ENCODE assay signal across 28 cellular contexts in the genomic region with DNA sequence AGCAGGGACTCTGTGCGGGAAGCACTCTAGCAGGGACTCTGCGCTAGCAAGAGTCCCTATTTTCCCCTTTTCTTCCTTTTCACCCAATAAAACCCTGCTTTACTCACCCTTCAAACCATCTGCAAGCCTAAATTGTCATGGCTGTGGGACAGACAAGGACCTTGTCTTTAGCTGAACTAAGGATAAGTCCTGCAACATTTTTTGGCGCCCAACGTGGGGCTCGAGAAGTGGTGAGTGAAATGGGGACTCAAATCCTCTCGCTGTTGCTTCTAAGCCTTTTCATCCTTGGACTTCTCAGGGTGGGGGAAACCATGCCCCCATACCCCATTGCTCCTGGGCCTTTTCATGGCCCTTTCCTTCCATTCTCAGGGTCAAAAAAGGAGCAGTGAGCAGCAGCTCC. TPM values are rescaled to one million over a fixed set of nuclear protein-coding genes. Genes with fewer than 3 reads are reported as not detected.
A peak's percentile ranks its signal among the peaks of the same experiment; 100 is the strongest.
DNase-seq lines count a peak whose midpoint lies in the region; ATAC-seq, FAIRE-seq and TF ChIP-seq lines count a peak whose summit lies in the region.
"Had no signal": no experiment of that assay in that cellular context is flagged by ENCODE, and none has a peak within 500 bp of the region (broad histone marks: within the 10 kb centered on the region; RNA-seq: fewer than 3 reads in every experiment).

No MANE protein-coding gene starts in this region.

- H3K4me1 ChIP-seq in astrocyte (ENCODE audit: insufficient read depth, low read length), result no peaks in the 10 kb centered on the region
- H3K4me1 ChIP-seq in neural progenitor cell, result no peaks in the 10 kb centered on the region
- H3K4me1 ChIP-seq: BE2C, HAP-1, lower lobe of right lung, suprapubic skin had no signal

- H2AFZ ChIP-seq in astrocyte (ENCODE audit: low read depth, low read length), result no peak overlapping the region
- H2AFZ ChIP-seq in neural progenitor cell (replicated peaks), result no peak overlapping the region

- no peaks in the 10 kb centered on the region for H3K27me3 ChIP-seq in astrocyte (ENCODE audit: insufficient read depth, low read length)
- no peaks in the 10 kb centered on the region for H3K27me3 ChIP-seq in neural progenitor cell
- H3K27me3 ChIP-seq: BE2C, suprapubic skin had no signal

- no peak overlapping the region for H3K9ac ChIP-seq in astrocyte (ENCODE audit: low read length)
- H3K9ac ChIP-seq in neural progenitor cell, result no peak overlapping the region

- peaks cover 30% of the 10 kb centered on the region for H3K9me3 Mint-ChIP-seq in activated CD4-positive, alpha-beta T cell treated with anti-CD3 and anti-CD28 coated beads for 36 hours (ENCODE audit: low read depth)
- H3K9me3 Mint-ChIP-seq in astrocyte (ENCODE audit: unreplicated experiment) (peaks cover 19% of the 10 kb centered on the region), neural progenitor cell (peaks cover 28% of the 10 kb centered on the region)

- H3K27ac ChIP-seq in astrocyte (ENCODE audit: low read depth, low read length) (no peak overlapping the region), neural progenitor cell (no peak overlapping the region)
- H3K27ac ChIP-seq: lower lobe of right lung, suprapubic skin had no signal

- no peak overlapping the region for H3K4me3 Mint-ChIP-seq in activated CD4-positive, alpha-beta T cell treated with anti-CD3 and anti-CD28 coated beads for 36 hours
- H3K4me3 Mint-ChIP-seq in astrocyte (ENCODE audit: unreplicated experiment), result no peak overlapping the region
- H3K4me3 Mint-ChIP-seq in neural progenitor cell, result no peak overlapping the region
- H3K4me3 Mint-ChIP-seq: activated B cell treated with CpG ODN at 0.5 μM for 24 hours; immature natural killer cell; naive thymus-derived CD4-positive, alpha-beta T cell; T-helper 1 cell treated with Interleukin-12 subunit alpha and Interleukin-12 subunit beta and Interleukin-4 antibody, amounts not matched to agents 30 μg/mL and 1 μg/mL, for 36 hours had no signal

- no peaks in the 10 kb centered on the region for H3K79me2 ChIP-seq in astrocyte (ENCODE audit: insufficient read depth, low read length)
- no peaks in the 10 kb centered on the region for H3K79me2 ChIP-seq in neural progenitor cell (ENCODE audit: low read depth)

- POLR2A ChIA-PET in activated CD4-positive, alpha-beta T cell treated with anti-CD3 and anti-CD28 coated beads for 36 hours (lab: Charles Lee), result no interaction called here

- H3K9me3 ChIP-seq in astrocyte (ENCODE audit: insufficient read depth, low read depth, low read length), result peaks cover 17% of the 10 kb centered on the region
- peaks cover 22% of the 10 kb centered on the region for H3K9me3 ChIP-seq in neural progenitor cell (ENCODE audit: low read depth)
- H3K9me3 ChIP-seq: BE2C, HAP-1 had no signal

- H3K36me3 Mint-ChIP-seq in activated CD4-positive, alpha-beta T cell treated with anti-CD3 and anti-CD28 coated beads for 36 hours (ENCODE audit: low read depth), result no peaks in the 10 kb centered on the region
- H3K36me3 Mint-ChIP-seq in astrocyte (ENCODE audit: low read depth, unreplicated experiment) (no peaks in the 10 kb centered on the region), neural progenitor cell (peaks cover 3% of the 10 kb centered on the region)

- H3K36me3 ChIP-seq in astrocyte (ENCODE audit: insufficient read depth, low read length), result no peaks in the 10 kb centered on the region
- no peaks in the 10 kb centered on the region for H3K36me3 ChIP-seq in neural progenitor cell
- H3K36me3 ChIP-seq: BE2C, HAP-1, lower lobe of right lung, suprapubic skin had no signal

- no peak for ATAC-seq in activated CD4-positive, alpha-beta T cell treated with anti-CD3 and anti-CD28 coated beads for 36 hours
- ATAC-seq: lower lobe of right lung; naive thymus-derived CD4-positive, alpha-beta T cell had no signal

- no peak for FAIRE-seq in astrocyte (lab: Jason Lieb, UNC)
- FAIRE-seq: D721Med, G401.6 had no signal

- peak; percentile 4 for DNase-seq in activated CD4-positive, alpha-beta T cell treated with anti-CD3 and anti-CD28 coated beads for 36 hours
- no peak for DNase-seq in activated CD4-positive, alpha-beta T cell treated with anti-CD3 and anti-CD28 coated beads, Interleukin-2, amount 50 U/mL, for 4 hours
- DNase-seq in astrocyte (ENCODE audit: low read depth) (peak; percentile 6), fibroblast of peridontal ligament (ENCODE audit: extremely low read depth) (peak; percentile 1), neural progenitor cell (ENCODE audit: low spot score) (peak; percentile 45), NCI-H345 treated with DMSO at 0.1 percent for 48 hours (lab: John Stamatoyannopoulos, UW; ENCODE audit: unreplicated experiment) (no peak), NCI-H510A treated with DMSO at 0.1 percent for 48 hours (lab: John Stamatoyannopoulos, UW) (no peak), COLO829 (ENCODE audit: low spot score) (no peak)
- DNase-seq: 8988T; activated B cell treated with CpG ODN at 0.5 μM for 24 hours; activated effector memory CD4-positive, alpha-beta T cell treated with Interleukin-2 at 50 U/mL for 16 hours; amniotic stem cell; BE2C; immature natural killer cell; lower lobe of right lung; naive thymus-derived CD4-positive, alpha-beta T cell; NCI-H2029; NCI-H524 treated with DMSO at 0.1 percent for 48 hours; SIG-M5; stimulated activated CD4-positive, alpha-beta T cell treated with anti-CD3 and anti-CD28 coated beads, Interleukin-4, amount 100 ng/mL, for 4 hours had no signal

- H3K4me1 Mint-ChIP-seq in activated CD4-positive, alpha-beta T cell treated with anti-CD3 and anti-CD28 coated beads for 36 hours, result no peaks in the 10 kb centered on the region
- H3K4me1 Mint-ChIP-seq in astrocyte (ENCODE audit: low read depth, unreplicated experiment) (no peaks in the 10 kb centered on the region), neural progenitor cell (no peaks in the 10 kb centered on the region)
- H3K4me1 Mint-ChIP-seq: activated B cell treated with CpG ODN at 0.5 μM for 24 hours; immature natural killer cell; naive thymus-derived CD4-positive, alpha-beta T cell had no signal

- TF ChIP-seq CTCF in astrocyte (IDR thresholded peaks at IDR 0.05; ENCODE audit: insufficient read depth, low read depth, low read length) (no peak), neural progenitor cell (IDR thresholded peaks at IDR 0.05) (no peak)

- CTCF ChIA-PET in activated CD4-positive, alpha-beta T cell treated with anti-CD3 and anti-CD28 coated beads for 36 hours (lab: Charles Lee), result no interaction called here

- no peaks in the 10 kb centered on the region for H3K27me3 Mint-ChIP-seq in activated CD4-positive, alpha-beta T cell treated with anti-CD3 and anti-CD28 coated beads for 36 hours
- H3K27me3 Mint-ChIP-seq in astrocyte (ENCODE audit: low read depth, unreplicated experiment), result no peaks in the 10 kb centered on the region
- H3K27me3 Mint-ChIP-seq in neural progenitor cell (ENCODE audit: insufficient read depth, low read depth), result no peaks in the 10 kb centered on the region
- H3K27me3 Mint-ChIP-seq: activated B cell treated with CpG ODN at 0.5 μM for 24 hours; naive thymus-derived CD4-positive, alpha-beta T cell had no signal

- H3K4me2 ChIP-seq in astrocyte (ENCODE audit: low read length) (no peak overlapping the region), neural progenitor cell (no peak overlapping the region)

- H4K20me1 ChIP-seq in astrocyte (ENCODE audit: insufficient read depth, low read length), result no peaks in the 10 kb centered on the region
- H4K20me1 ChIP-seq in neural progenitor cell (ENCODE audit: low read depth), result no peaks in the 10 kb centered on the region

- no peak overlapping the region for H3K27ac Mint-ChIP-seq in activated CD4-positive, alpha-beta T cell treated with anti-CD3 and anti-CD28 coated beads for 36 hours
- H3K27ac Mint-ChIP-seq in astrocyte (ENCODE audit: unreplicated experiment), result no peak overlapping the region
- no peak overlapping the region for H3K27ac Mint-ChIP-seq in neural progenitor cell
- H3K27ac Mint-ChIP-seq: activated B cell treated with CpG ODN at 0.5 μM for 24 hours; immature natural killer cell; naive thymus-derived CD4-positive, alpha-beta T cell; T-helper 1 cell treated with Interleukin-12 subunit alpha and Interleukin-12 subunit beta and Interleukin-4 antibody, amounts not matched to agents 30 μg/mL and 1 μg/mL, for 36 hours had no signal

- H3F3A ChIP-seq in neural progenitor cell (ENCODE audit: low read depth), result no peaks in the 10 kb centered on the region

- H3K4me3 ChIP-seq in astrocyte (ENCODE audit: insufficient read depth, low read depth, low read length) (no peak overlapping the region), neural progenitor cell (no peak overlapping the region)
- H3K4me3 ChIP-seq: HAP-1, lower lobe of right lung, suprapubic skin had no signal

- intact Hi-C loops in activated CD4-positive, alpha-beta T cell treated with anti-CD3 and anti-CD28 coated beads for 36 hours (cut with DNase I, micrococcal nuclease), result no loop called here

RNA-seq across cellular contexts. Expression of a gene that starts 46.4 kb away (rescaled TPM):
- not detected for total RNA-seq in activated CD4-positive, alpha-beta T cell treated with anti-CD3 and anti-CD28 coated beads for 36 hours
- total RNA-seq in astrocyte (not detected in 2 replicates), neural progenitor cell (ENCODE audit: low replicate concordance) (not detected in 2 replicates)
- total RNA-seq: activated B cell treated with CpG ODN at 0.5 μM for 24 hours; chondrocyte; lower lobe of right lung; naive thymus-derived CD4-positive, alpha-beta T cell; OCI-LY7; posterior vena cava; suprapubic skin had no signal

Comparison
In these comparisons a context has a peak if more than half of its experiments do, and no peak if none do; other contexts are left out.
1. DNase-seq: peak in activated CD4-positive, alpha-beta T cell treated with anti-CD3 and anti-CD28 coated beads for 36 hours (single experiment), astrocyte (single experiment), fibroblast of peridontal ligament (single experiment) and neural progenitor cell (single experiment); none in activated CD4-positive, alpha-beta T cell treated with anti-CD3 and anti-CD28 coated beads, Interleukin-2, amount 50 U/mL, for 4 hours (0 of 2), NCI-H345 treated with DMSO at 0.1 percent for 48 hours (single experiment), NCI-H510A treated with DMSO at 0.1 percent for 48 hours (single experiment) and COLO829 (single experiment).